Comparison of ENCODE assay signal across 22 cellular contexts in genomic region chr7:27202741-27203134, GRCh38. TPM values are rescaled to one million over a fixed set of nuclear protein-coding genes. Genes with fewer than 3 reads are reported as not detected.
DNase-seq lines count a peak whose midpoint lies in the region; ATAC-seq, FAIRE-seq and TF ChIP-seq lines count a peak whose summit lies in the region.
"Had no signal": no experiment of that assay in that cellular context is flagged by ENCODE, and none has a peak within 500 bp of the region (broad histone marks: within the 10 kb centered on the region; RNA-seq: fewer than 3 reads in every experiment).

No MANE protein-coding gene starts in this region.

- intact Hi-C loops in activated CD4-positive, alpha-beta memory T cell treated with anti-CD3 and anti-CD28 coated beads for 36 hours (cut with micrococcal nuclease), result no loop called here

- H3K9ac ChIP-seq in H1 (replicated peaks in 1 of 4; ENCODE audit: extremely low read depth in 1 of 4, low read depth in 3 of 4, low read length in 3 of 4), result no peak overlapping the region
- H3K9ac ChIP-seq: SK-N-SH had no signal

- no peak overlapping the region for H2BK15ac ChIP-seq in H1 (ENCODE audit: low read length)

- H3K9me3 ChIP-seq in H1 (ENCODE audit: insufficient read depth in 2 of 2, low read depth in 1 of 2, low read length in 1 of 2), result no peaks in the 10 kb centered on the region; a peak in 1 of 4 replicates
- H3K9me3 ChIP-seq: MG63, SK-N-SH, uterus had no signal

- no peaks in the 10 kb centered on the region; the same call in 1 of the 2 replicates for H3K79me1 ChIP-seq in H1 (ENCODE audit: low read depth, low read length)

- no peaks in the 10 kb centered on the region for H3K36me3 Mint-ChIP-seq in activated CD4-positive, alpha-beta memory T cell treated with anti-CD3 and anti-CD28 coated beads, Interleukin-2, amount 10 ng/mL, durations not matched to agents 7 days and 5 days (ENCODE audit: low read depth)
- peaks cover 3% of the 10 kb centered on the region for H3K36me3 Mint-ChIP-seq in activated CD4-positive, alpha-beta memory T cell treated with anti-CD3 and anti-CD28 coated beads for 36 hours
- H3K36me3 Mint-ChIP-seq in stimulated activated effector memory CD8-positive, alpha-beta T cell treated with anti-CD3 and anti-CD28 coated beads, Interleukin-12 subunit alpha, Interleukin-12 subunit beta, amount 100 ng/mL, for 72 hours, result no peaks in the 10 kb centered on the region

- no peak overlapping the region for H2BK20ac ChIP-seq in H1 (ENCODE audit: low read length)

- peaks cover 35% of the 10 kb centered on the region for H3K4me1 Mint-ChIP-seq in activated CD4-positive, alpha-beta memory T cell treated with anti-CD3 and anti-CD28 coated beads, Interleukin-2, amount 10 ng/mL, durations not matched to agents 7 days and 5 days
- H3K4me1 Mint-ChIP-seq in activated CD4-positive, alpha-beta memory T cell treated with anti-CD3 and anti-CD28 coated beads for 36 hours (ENCODE audit: low read depth), result peaks cover 36% of the 10 kb centered on the region
- peaks cover 59% of the 10 kb centered on the region for H3K4me1 Mint-ChIP-seq in stimulated activated effector memory CD8-positive, alpha-beta T cell treated with anti-CD3 and anti-CD28 coated beads, Interleukin-12 subunit alpha, Interleukin-12 subunit beta, amount 100 ng/mL, for 72 hours

- H3K27ac Mint-ChIP-seq in activated CD4-positive, alpha-beta memory T cell treated with anti-CD3 and anti-CD28 coated beads, Interleukin-2, amount 10 ng/mL, durations not matched to agents 7 days and 5 days, result no peak overlapping the region
- no peak overlapping the region for H3K27ac Mint-ChIP-seq in activated CD4-positive, alpha-beta memory T cell treated with anti-CD3 and anti-CD28 coated beads for 36 hours
- H3K27ac Mint-ChIP-seq in stimulated activated effector memory CD8-positive, alpha-beta T cell treated with anti-CD3 and anti-CD28 coated beads, Interleukin-12 subunit alpha, Interleukin-12 subunit beta, amount 100 ng/mL, for 72 hours, result no peak overlapping the region
- H3K27ac Mint-ChIP-seq: activated CD8-positive, alpha-beta T cell treated with anti-CD3 and anti-CD28 coated beads, Interleukin-2, amount 10 ng/mL, durations not matched to agents 7 days and 5 days; T-helper 2 cell treated with Interferon-gamma antibody and Interleukin-4, amounts not matched to agents 5 μg/mL and 100 μg/mL, for 36 hours had no signal

- TF ChIP-seq CTCF in H1 (IDR thresholded peaks at IDR 0.05; ENCODE audit: control extremely low read depth in 1 of 3, insufficient read depth in 1 of 3, low read depth in 1 of 3, low read length in 3 of 3), result no peak

- no peak overlapping the region for H4K91ac ChIP-seq in H1 (replicated peaks; ENCODE audit: insufficient read length, low read length)

- no peak overlapping the region for H2BK5ac ChIP-seq in H1 (ENCODE audit: low read depth, low read length)

- H4K8ac ChIP-seq in H1 (ENCODE audit: extremely low read depth, insufficient read depth, low read length), result no peak overlapping the region

- no peak overlapping the region for H3K4ac ChIP-seq in H1 (replicated peaks; ENCODE audit: insufficient read length, low read depth, low read length)

- no peak for TF ChIP-seq EP300 in H1 (IDR thresholded peaks at IDR 0.05; ENCODE audit: borderline replicate concordance in 1 of 2, low read depth in 2 of 2, low read length in 2 of 2)

- no peaks in the 10 kb centered on the region for H3K9me3 Mint-ChIP-seq in activated CD4-positive, alpha-beta memory T cell treated with anti-CD3 and anti-CD28 coated beads, Interleukin-2, amount 10 ng/mL, durations not matched to agents 7 days and 5 days
- H3K9me3 Mint-ChIP-seq in activated CD4-positive, alpha-beta memory T cell treated with anti-CD3 and anti-CD28 coated beads for 36 hours, result no peaks in the 10 kb centered on the region
- no peaks in the 10 kb centered on the region for H3K9me3 Mint-ChIP-seq in stimulated activated effector memory CD8-positive, alpha-beta T cell treated with anti-CD3 and anti-CD28 coated beads, Interleukin-12 subunit alpha, Interleukin-12 subunit beta, amount 100 ng/mL, for 72 hours
- H3K9me3 Mint-ChIP-seq: T-helper 2 cell treated with Interferon-gamma antibody and Interleukin-4, amounts not matched to agents 5 μg/mL and 100 μg/mL, for 36 hours had no signal

- H3K79me2 ChIP-seq in H1 (ENCODE audit: control insufficient read depth in 1 of 2, insufficient read depth in 2 of 2, low read length in 2 of 2), result no peaks in the 10 kb centered on the region

- no peak overlapping the region for H3K4me2 ChIP-seq in H1 (ENCODE audit: insufficient read depth in 1 of 2, low read depth in 2 of 2, low read length in 2 of 2)
- H3K4me2 ChIP-seq: SK-N-SH had no signal

- H3K23ac ChIP-seq in H1 (ENCODE audit: insufficient read length), result no peak overlapping the region

- no peaks in the 10 kb centered on the region; the same call in 1 of the 2 replicates for H3K23me2 ChIP-seq in H1 (ENCODE audit: low read depth, low read length)

- no peak for TF ChIP-seq POLR2A in H1 (IDR thresholded peaks at IDR 0.05; ENCODE audit: control extremely low read depth in 1 of 2, low read depth in 2 of 2, low read length in 2 of 2)

- 31% methylated on average over 3 of the region's 4 CpGs; no CpG with 5 or more reads in 1 of the 2 experiments for WGBS in H1 (ENCODE audit: extremely low coverage in 1 of 2, insufficient coverage in 1 of 2, insufficient read length in 1 of 2, insufficient replicate concordance in 2 of 2, low coverage in 1 of 2, low lambda C conversion rate in 2 of 2, missing lambda C conversion rate in 1 of 2), 2 experiments

- H3K4me3 Mint-ChIP-seq in activated CD4-positive, alpha-beta memory T cell treated with anti-CD3 and anti-CD28 coated beads, Interleukin-2, amount 10 ng/mL, durations not matched to agents 7 days and 5 days, result no peak overlapping the region
- H3K4me3 Mint-ChIP-seq in activated CD4-positive, alpha-beta memory T cell treated with anti-CD3 and anti-CD28 coated beads for 36 hours, result no peak overlapping the region
- peak overlapping the region; percentile 72 for H3K4me3 Mint-ChIP-seq in stimulated activated effector memory CD8-positive, alpha-beta T cell treated with anti-CD3 and anti-CD28 coated beads, Interleukin-12 subunit alpha, Interleukin-12 subunit beta, amount 100 ng/mL, for 72 hours
- H3K4me3 Mint-ChIP-seq: activated CD8-positive, alpha-beta T cell treated with anti-CD3 and anti-CD28 coated beads, Interleukin-2, amount 10 ng/mL, durations not matched to agents 7 days and 5 days; T-helper 2 cell treated with Interferon-gamma antibody and Interleukin-4, amounts not matched to agents 5 μg/mL and 100 μg/mL, for 36 hours had no signal

- peaks cover 39 to 51% of the 10 kb centered on the region in 2 experiments for H4K20me1 ChIP-seq in H1 (replicated peaks in 1 of 2; ENCODE audit: control insufficient read depth in 1 of 2, insufficient read depth in 2 of 2, low read length in 2 of 2)

- H2AFZ ChIP-seq in H1 (ENCODE audit: low read length), result no peak overlapping the region

- H3K27me3 ChIP-seq in H1 (replicated peaks in 1 of 4; ENCODE audit: control insufficient read depth in 3 of 4, extremely low read depth in 1 of 4, insufficient read depth in 3 of 4, low read length in 3 of 4), result peaks cover 97 to 100% (median 100%) of the 10 kb centered on the region in 4 experiments

- POLR2A ChIA-PET in activated CD4-positive, alpha-beta memory T cell treated with anti-CD3 and anti-CD28 coated beads, Interleukin-2, amount 10 ng/mL, durations not matched to agents 7 days and 5 days (lab: Charles Lee), result no interaction called here
- POLR2A ChIA-PET in activated CD4-positive, alpha-beta memory T cell treated with anti-CD3 and anti-CD28 coated beads for 36 hours (lab: Charles Lee), result no interaction called here
- POLR2A ChIA-PET in H1 (lab: Charles Lee; ENCODE audit: partially characterized antibody), result no interaction called here

- no peak overlapping the region for H2BK12ac ChIP-seq in H1 (ENCODE audit: low read depth, low read length)

- no peak overlapping the region for H3K18ac ChIP-seq in H1 (ENCODE audit: extremely low read depth, low read length)

- H3K14ac ChIP-seq in H1 (ENCODE audit: insufficient read length), result no peak overlapping the region

- H3K4me3 ChIP-seq in H1 (ENCODE audit: extremely low read depth in 1 of 4, insufficient read depth in 2 of 4, low read depth in 3 of 4, low read length in 4 of 4), result no peak overlapping the region
- H3K4me3 ChIP-seq: MG63, uterus had no signal

- no peak for ATAC-seq in stimulated activated effector memory CD8-positive, alpha-beta T cell treated with anti-CD3 and anti-CD28 coated beads, Interleukin-12 subunit alpha, Interleukin-12 subunit beta, amount 100 ng/mL, for 72 hours
- ATAC-seq in GM21447 (IDR thresholded peaks at IDR 0.05; ENCODE audit: unreplicated experiment), result no peak
- ATAC-seq: activated CD8-positive, alpha-beta T cell treated with anti-CD3 and anti-CD28 coated beads, Interleukin-2, amount 10 ng/mL, durations not matched to agents 7 days and 5 days had no signal

- H3K36me3 ChIP-seq in H1 (ENCODE audit: control insufficient read depth in 2 of 4, insufficient read depth in 4 of 4, low read length in 3 of 4), result peaks cover 0 to 18% (median 0%) of the 10 kb centered on the region in 4 experiments; a peak in 1 of 8 replicates
- H3K36me3 ChIP-seq: MG63, uterus had no signal

- no peak overlapping the region for H2BK120ac ChIP-seq in H1 (replicated peaks; ENCODE audit: low read depth, low read length)

- no peak overlapping the region for H3K27ac ChIP-seq in H1 (ENCODE audit: low read depth, low read length)
- H3K27ac ChIP-seq: uterus had no signal

- no peak for TF ChIP-seq RAD21 in H1 (IDR thresholded peaks at IDR 0.05 in 1 of 2, conservative IDR thresholded peaks at IDR 0.05 in 1 of 2; ENCODE audit: low read depth in 2 of 2, low read length in 2 of 2)

- H3K27me3 Mint-ChIP-seq in activated CD4-positive, alpha-beta memory T cell treated with anti-CD3 and anti-CD28 coated beads, Interleukin-2, amount 10 ng/mL, durations not matched to agents 7 days and 5 days, result peaks cover 90% of the 10 kb centered on the region
- peaks cover 84% of the 10 kb centered on the region for H3K27me3 Mint-ChIP-seq in activated CD4-positive, alpha-beta memory T cell treated with anti-CD3 and anti-CD28 coated beads for 36 hours

- no peak for FAIRE-seq in H1 (lab: Jason Lieb, UNC)
- FAIRE-seq: endometrium, islet of Langerhans had no signal

- DNase-seq in activated CD4-positive, alpha-beta memory T cell treated with anti-CD3 and anti-CD28 coated beads, Interleukin-2, amount 10 ng/mL, durations not matched to agents 7 days and 5 days, result peak; percentile 8
- no peak for DNase-seq in activated CD4-positive, alpha-beta memory T cell treated with anti-CD3 and anti-CD28 coated beads for 36 hours
- no peak for DNase-seq in H1 (ENCODE audit: low read depth in 1 of 2, low spot score in 2 of 2)
- DNase-seq in stimulated activated effector memory CD8-positive, alpha-beta T cell treated with anti-CD3 and anti-CD28 coated beads, Interleukin-12 subunit alpha, Interleukin-12 subunit beta, amount 100 ng/mL, for 72 hours (ENCODE audit: low spot score in 2 of 2), result no peak
- DNase-seq in NCI-H1417 (lab: John Stamatoyannopoulos, UW), result no peak
- DNase-seq: 8988T; activated CD8-positive, alpha-beta T cell treated with anti-CD3 and anti-CD28 coated beads, Interleukin-2, amount 10 ng/mL, durations not matched to agents 7 days and 5 days; activated T-cell treated with anti-CD3 and anti-CD28 coated beads, Interleukin-2, amount 50 U/mL, for 1 hour; amygdala; hypothalamus; MG63; NCI-H1436 treated with DMSO at 0.1 percent for 48 hours; NCI-H524 treated with DMSO at 0.1 percent for 48 hours; SK-N-SH; stimulated activated CD4-positive, alpha-beta T cell treated with anti-CD3 and anti-CD28 coated beads, Interleukin-4, amount 100 ng/mL, for 24 hours; uterus had no signal

- CTCF ChIA-PET in activated CD4-positive, alpha-beta memory T cell treated with anti-CD3 and anti-CD28 coated beads, Interleukin-2, amount 10 ng/mL, durations not matched to agents 7 days and 5 days (lab: Charles Lee), result interaction anchor here (1.0 to 1.4 kb wide), 2 partner anchors 9 to 23 kb away, joined by 3 to 8 read pairs; no protein-coding TSS in a partner anchor
- CTCF ChIA-PET in activated CD4-positive, alpha-beta memory T cell treated with anti-CD3 and anti-CD28 coated beads for 36 hours (lab: Charles Lee), result interaction anchor here (0.9 to 1.0 kb wide), 2 partner anchors 42 to 825 kb away, joined by 3 read pairs; no protein-coding TSS in a partner anchor
- CTCF ChIA-PET in H1 (lab: Charles Lee; ENCODE audit: partially characterized antibody), result interaction anchor here (0.6 to 2.1 kb wide), 9 partner anchors 8 to 307 kb away, joined by 3 to 5 read pairs (median 4); partner anchors contain the start of gene HOXA11

- no peak overlapping the region for H3K56ac ChIP-seq in H1 (replicated peaks; ENCODE audit: insufficient read length, low read depth, low read length)

- no peak overlapping the region for H2AK5ac ChIP-seq in H1 (ENCODE audit: low read depth, low read length)

- no peak overlapping the region for H4K5ac ChIP-seq in H1 (ENCODE audit: insufficient read length, low read depth, low read length)

- peaks cover 0 to 8% (median 4%) of the 10 kb centered on the region in 4 experiments; a peak in 6 of 7 replicates for H3K4me1 ChIP-seq in H1 (replicated peaks in 1 of 4; ENCODE audit: control insufficient read depth in 3 of 4, insufficient read depth in 4 of 4, low read length in 3 of 4)

RNA-seq across cellular contexts. Expression of gene HOXA13, which starts 2.8 kb away (rescaled TPM):
- total RNA-seq in activated CD4-positive, alpha-beta memory T cell treated with anti-CD3 and anti-CD28 coated beads, Interleukin-2, amount 10 ng/mL, durations not matched to agents 7 days and 5 days, result not detected
- not detected for total RNA-seq in activated CD4-positive, alpha-beta memory T cell treated with anti-CD3 and anti-CD28 coated beads for 36 hours
- not detected in 2 replicates for total RNA-seq in H1 (2021; fragmentation: NEBNext Ultra II Directional; extraction: Animal tissue kit (Norgen Biotek cat#: 25700))
- not detected in 2 replicates for polyA plus RNA-seq in H1 (2011; rRNA removed)
- polyA plus RNA-seq in H1 (2011; cell fraction: cytosol; rRNA removed), result not detected
- not detected for polyA plus RNA-seq in H1 (2011; cell fraction: nucleus; rRNA removed)
- 0.07 TPM in 1 of 4 replicates, not detected in the others for polyA plus RNA-seq in H1 (2012, experiment 1 of 2)
- not detected for polyA plus RNA-seq in H1 (2012, experiment 2 of 2)
- polyA plus RNA-seq in H1 (2013, experiment 1 of 2), result not detected
- not detected for polyA plus RNA-seq in H1 (2013, experiment 2 of 2)
- polyA minus RNA-seq in H1 (2011; rRNA and poly(A)+ RNA removed), result not detected in 2 replicates
- polyA minus RNA-seq in H1 (2011; cell fraction: cytosol; rRNA and poly(A)+ RNA removed), result not detected
- polyA minus RNA-seq in H1 (2011; cell fraction: nucleus; rRNA and poly(A)+ RNA removed), result not detected
- total RNA-seq: activated CD8-positive, alpha-beta T cell treated with anti-CD3 and anti-CD28 coated beads, Interleukin-2, amount 10 ng/mL, durations not matched to agents 7 days and 5 days had no signal
- polyA plus RNA-seq: SK-N-SH had no signal

RNA-seq across cellular contexts. Expression of gene HOXA11, which starts 17.7 kb away (rescaled TPM):
- total RNA-seq in activated CD4-positive, alpha-beta memory T cell treated with anti-CD3 and anti-CD28 coated beads, Interleukin-2, amount 10 ng/mL, durations not matched to agents 7 days and 5 days, result not detected
- total RNA-seq in activated CD4-positive, alpha-beta memory T cell treated with anti-CD3 and anti-CD28 coated beads for 36 hours, result not detected
- not detected in 2 replicates for total RNA-seq in H1 (2021; fragmentation: NEBNext Ultra II Directional; extraction: Animal tissue kit (Norgen Biotek cat#: 25700))
- not detected in 2 replicates for polyA plus RNA-seq in H1 (2011; rRNA removed)
- polyA plus RNA-seq in H1 (2011; cell fraction: cytosol; rRNA removed), result not detected
- not detected for polyA plus RNA-seq in H1 (2011; cell fraction: nucleus; rRNA removed)
- not detected in 4 replicates for polyA plus RNA-seq in H1 (2012, experiment 1 of 2)
- polyA plus RNA-seq in H1 (2012, experiment 2 of 2), result not detected
- not detected for polyA plus RNA-seq in H1 (2013, experiment 1 of 2)
- polyA plus RNA-seq in H1 (2013, experiment 2 of 2), result not detected
- not detected in 2 replicates for polyA minus RNA-seq in H1 (2011; rRNA and poly(A)+ RNA removed)
- polyA minus RNA-seq in H1 (2011; cell fraction: cytosol; rRNA and poly(A)+ RNA removed), result not detected
- not detected for polyA minus RNA-seq in H1 (2011; cell fraction: nucleus; rRNA and poly(A)+ RNA removed)
- total RNA-seq: activated CD8-positive, alpha-beta T cell treated with anti-CD3 and anti-CD28 coated beads, Interleukin-2, amount 10 ng/mL, durations not matched to agents 7 days and 5 days; mucosa of gallbladder had no signal
- polyA plus RNA-seq: SK-N-SH had no signal

RNA-seq across cellular contexts. Expression of gene HOXA10, which starts 28.6 kb away (rescaled TPM):
- not detected for total RNA-seq in activated CD4-positive, alpha-beta memory T cell treated with anti-CD3 and anti-CD28 coated beads, Interleukin-2, amount 10 ng/mL, durations not matched to agents 7 days and 5 days
- not detected for total RNA-seq in activated CD4-positive, alpha-beta memory T cell treated with anti-CD3 and anti-CD28 coated beads for 36 hours
- total RNA-seq in H1 (2021; fragmentation: NEBNext Ultra II Directional; extraction: Animal tissue kit (Norgen Biotek cat#: 25700)), result not detected in 2 replicates
- polyA plus RNA-seq in H1 (2011; rRNA removed), result not detected in 2 replicates
- not detected for polyA plus RNA-seq in H1 (2011; cell fraction: cytosol; rRNA removed)
- not detected for polyA plus RNA-seq in H1 (2011; cell fraction: nucleus; rRNA removed)
- not detected in 4 replicates for polyA plus RNA-seq in H1 (2012, experiment 1 of 2)
- polyA plus RNA-seq in H1 (2012, experiment 2 of 2), result not detected
- polyA plus RNA-seq in H1 (2013, experiment 1 of 2), result not detected
- not detected for polyA plus RNA-seq in H1 (2013, experiment 2 of 2)
- polyA minus RNA-seq in H1 (2011; rRNA and poly(A)+ RNA removed), result not detected in 2 replicates
- not detected for polyA minus RNA-seq in H1 (2011; cell fraction: cytosol; rRNA and poly(A)+ RNA removed)
- not detected for polyA minus RNA-seq in H1 (2011; cell fraction: nucleus; rRNA and poly(A)+ RNA removed)
- total RNA-seq: activated CD8-positive, alpha-beta T cell treated with anti-CD3 and anti-CD28 coated beads, Interleukin-2, amount 10 ng/mL, durations not matched to agents 7 days and 5 days had no signal
- polyA plus RNA-seq: SK-N-SH had no signal

RNA-seq across cellular contexts. Expression of gene HOXA9, which starts 37.4 kb away (rescaled TPM):
- total RNA-seq in activated CD4-positive, alpha-beta memory T cell treated with anti-CD3 and anti-CD28 coated beads, Interleukin-2, amount 10 ng/mL, durations not matched to agents 7 days and 5 days, result not detected
- total RNA-seq in activated CD4-positive, alpha-beta memory T cell treated with anti-CD3 and anti-CD28 coated beads for 36 hours, result under 1 TPM in 1 of 2 experiments, not detected in 1; 0.19 TPM
- not detected in 2 replicates for total RNA-seq in H1 (2021; fragmentation: NEBNext Ultra II Directional; extraction: Animal tissue kit (Norgen Biotek cat#: 25700))
- polyA plus RNA-seq in H1 (2011; rRNA removed), result not detected in 2 replicates
- not detected for polyA plus RNA-seq in H1 (2011; cell fraction: cytosol; rRNA removed)
- not detected for polyA plus RNA-seq in H1 (2011; cell fraction: nucleus; rRNA removed)
- not detected in 4 replicates for polyA plus RNA-seq in H1 (2012, experiment 1 of 2)
- not detected for polyA plus RNA-seq in H1 (2012, experiment 2 of 2)
- not detected for polyA plus RNA-seq in H1 (2013, experiment 1 of 2)
- not detected for polyA plus RNA-seq in H1 (2013, experiment 2 of 2)
- polyA minus RNA-seq in H1 (2011; rRNA and poly(A)+ RNA removed), result not detected in 2 replicates
- not detected for polyA minus RNA-seq in H1 (2011; cell fraction: cytosol; rRNA and poly(A)+ RNA removed)
- not detected for polyA minus RNA-seq in H1 (2011; cell fraction: nucleus; rRNA and poly(A)+ RNA removed)
- total RNA-seq: activated CD8-positive, alpha-beta T cell treated with anti-CD3 and anti-CD28 coated beads, Interleukin-2, amount 10 ng/mL, durations not matched to agents 7 days and 5 days had no signal
- polyA plus RNA-seq: SK-N-SH had no signal

RNA-seq across cellular contexts. Expression of gene EVX1, which starts 39.9 kb away (rescaled TPM):
- total RNA-seq in activated CD4-positive, alpha-beta memory T cell treated with anti-CD3 and anti-CD28 coated beads, Interleukin-2, amount 10 ng/mL, durations not matched to agents 7 days and 5 days, result not detected
- total RNA-seq in activated CD4-positive, alpha-beta memory T cell treated with anti-CD3 and anti-CD28 coated beads for 36 hours, result not detected
- not detected in 2 replicates for total RNA-seq in H1 (2021; fragmentation: NEBNext Ultra II Directional; extraction: Animal tissue kit (Norgen Biotek cat#: 25700))
- 0.02 TPM in 1 of 2 replicates, not detected in the other for polyA plus RNA-seq in H1 (2011; rRNA removed)
- not detected for polyA plus RNA-seq in H1 (2011; cell fraction: cytosol; rRNA removed)
- polyA plus RNA-seq in H1 (2011; cell fraction: nucleus; rRNA removed), result not detected
- 0.13 TPM in 1 of 4 replicates, not detected in the others for polyA plus RNA-seq in H1 (2012, experiment 1 of 2)
- 0.07 TPM for polyA plus RNA-seq in H1 (2012, experiment 2 of 2)
- polyA plus RNA-seq in H1 (2013, experiment 1 of 2), result not detected
- not detected for polyA plus RNA-seq in H1 (2013, experiment 2 of 2)
- polyA minus RNA-seq in H1 (2011; rRNA and poly(A)+ RNA removed), result not detected in 2 replicates
- polyA minus RNA-seq in H1 (2011; cell fraction: cytosol; rRNA and poly(A)+ RNA removed), result not detected
- not detected for polyA minus RNA-seq in H1 (2011; cell fraction: nucleus; rRNA and poly(A)+ RNA removed)
- total RNA-seq: activated CD8-positive, alpha-beta T cell treated with anti-CD3 and anti-CD28 coated beads, Interleukin-2, amount 10 ng/mL, durations not matched to agents 7 days and 5 days; lower leg skin; mucosa of gallbladder had no signal
- polyA plus RNA-seq: SK-N-SH had no signal
